ENCODE assay signal across 1 cellular context in genomic region chr5:127697894-127698600, GRCh38.
A peak's percentile ranks its signal among the peaks of the same experiment; 100 is the strongest.
TF ChIP-seq lines count a peak whose summit lies in the region.

No MANE protein-coding gene starts in this region.

TF ChIP-seq in HCT116, 20 proteins besides CTCF, POLR2A, EP300 and RAD21 (continued from another document):
- TF ChIP-seq YY1 (IDR thresholded peaks at IDR 0.05; ENCODE audit: extremely low read depth, insufficient replicate concordance, low read depth, low read length) (no peak), ZBTB33 (IDR thresholded peaks at IDR 0.05; ENCODE audit: extremely low read depth, insufficient replicate concordance, low read length) (no peak), ZNF274 (IDR thresholded peaks at IDR 0.05; ENCODE audit: low read depth, low read length) (no peak), TCF7L2 (IDR thresholded peaks at IDR 0.05; ENCODE audit: borderline replicate concordance, extremely low read depth, insufficient read depth, insufficient read length) (peak; percentile 49), EZH2 (IDR thresholded peaks at IDR 0.05) (no peak), SRF (IDR thresholded peaks at IDR 0.05; ENCODE audit: low read depth) (peak; percentile 26; the same call in 1 of the 2 replicates)
